10 cellular contexts compared by ENCODE assay signal in the genomic region with DNA sequence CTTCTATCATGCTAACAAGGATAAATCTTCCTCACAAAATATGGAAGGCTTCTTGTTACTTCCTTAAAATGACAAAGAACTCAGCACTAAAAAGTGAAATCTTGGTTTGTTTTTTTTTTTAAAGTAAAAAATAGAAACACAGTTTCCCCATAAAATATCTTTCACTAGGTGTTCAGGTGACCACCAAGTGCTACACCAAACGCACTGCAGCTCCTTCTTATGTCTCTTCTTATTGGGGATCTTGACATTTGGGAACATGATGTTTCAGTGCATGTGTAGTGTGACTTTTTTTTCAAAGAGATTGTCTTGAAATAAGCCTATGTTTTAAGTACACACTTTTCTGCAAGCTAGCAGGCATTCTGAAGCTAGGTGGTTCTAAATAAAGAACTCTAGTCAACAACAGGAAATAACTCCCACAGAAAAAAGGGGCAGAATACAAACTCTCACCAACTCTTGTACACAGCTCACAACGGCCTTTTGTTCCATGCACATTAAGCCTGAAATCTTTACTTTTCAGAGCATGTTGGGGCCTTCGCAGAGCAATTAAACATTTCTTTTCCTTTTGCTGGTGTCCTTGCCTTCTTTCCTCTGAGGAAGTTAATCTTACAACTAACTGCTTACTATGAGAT. TPM values are rescaled to one million over a fixed set of nuclear protein-coding genes. Genes with fewer than 3 reads are reported as not detected.
DNase-seq lines count a peak whose midpoint lies in the region; ATAC-seq and TF ChIP-seq lines count a peak whose summit lies in the region.
"Had no signal": no experiment of that assay in that cellular context is flagged by ENCODE, and none has a peak within 500 bp of the region (broad histone marks: within the 10 kb centered on the region; RNA-seq: fewer than 3 reads in every experiment).

No MANE protein-coding gene starts in this region.

- ATAC-seq in GM18511 (IDR thresholded peaks at IDR 0.05; ENCODE audit: unreplicated experiment) (peak; percentile 92), GM21619 (IDR thresholded peaks at IDR 0.05; ENCODE audit: unreplicated experiment) (peak; percentile 83), naive B cell (ENCODE audit: low read depth in 2 of 2) (peak; percentile 45), HG02623 (IDR thresholded peaks at IDR 0.05; ENCODE audit: unreplicated experiment) (no peak)

- CTCF ChIA-PET in OCI-LY7 (lab: Charles Lee; ENCODE audit: unreplicated experiment), result interaction anchor here (0.6 to 1.4 kb wide), 2 partner anchors 13 to 199 kb away, joined by 3 read pairs; partner anchors contain the start of gene SERTAD2

- peaks cover 3% of the 10 kb centered on the region for H3K36me3 ChIP-seq in OCI-LY7 (ENCODE audit: insufficient read depth, low read length)
- H3K36me3 ChIP-seq in adrenal gland (replicated peaks in 1 of 2), result no peaks in the 10 kb centered on the region

- H3K27ac Mint-ChIP-seq in naive B cell, result peak overlapping the region in 5 of 6 donors; percentile 44 to 97 (median 93)

- peaks cover 77% of the 10 kb centered on the region for H3K4me1 ChIP-seq in OCI-LY7 (ENCODE audit: insufficient read depth, low read length, poor library complexity, severe bottlenecking)
- H3K4me1 ChIP-seq in adrenal gland (replicated peaks in 1 of 2), result peaks cover 0 to 7% of the 10 kb centered on the region in 2 donors

- H2AFZ ChIP-seq in OCI-LY7 (ENCODE audit: low read length), result peak overlapping the region; percentile 38; the same call in 1 of the 2 replicates

- H3K27ac ChIP-seq in OCI-LY7 (ENCODE audit: low read depth, low read length, poor library complexity, severe bottlenecking) (peak overlapping the region; percentile 95), adrenal gland (peak overlapping the region in 1 of 5 donors; percentile 13)

- TF ChIP-seq POLR2A in adrenal gland (IDR thresholded peaks at IDR 0.05), result no peak

- POLR2A ChIA-PET in OCI-LY7 (lab: Charles Lee), result interaction anchor here (0.7 to 8.3 kb wide), 9 partner anchors 9 to 271 kb away, joined by 3 to 146 read pairs (median 6); partner anchors contain the start of genes AFTPH and SERTAD2

- 64 to 74% (median 68%) methylated on average over 3 of the region's 3 CpGs for WGBS in adrenal gland, 4 donors

- no peak for TF ChIP-seq CTCF in OCI-LY7 (conservative IDR thresholded peaks at IDR 0.05; ENCODE audit: low read length)
- TF ChIP-seq CTCF in adrenal gland (IDR thresholded peaks at IDR 0.05), result no peak

- no peaks in the 10 kb centered on the region for H3K9me2 ChIP-seq in OCI-LY7 (ENCODE audit: insufficient read depth, low read length)

- no peaks in the 10 kb centered on the region for H3K9me3 Mint-ChIP-seq in naive B cell

- H3K4me2 ChIP-seq in OCI-LY7 (ENCODE audit: low read length), result peak overlapping the region; percentile 80

- H3K79me2 ChIP-seq in OCI-LY7 (ENCODE audit: insufficient read depth, low read depth, low read length), result peaks cover 56% of the 10 kb centered on the region; the same call in 1 of the 2 replicates

- H3K4me3 ChIP-seq in OCI-LY7 (ENCODE audit: low read depth, low read length, poor library complexity, severe bottlenecking) (peak overlapping the region; percentile 45), adrenal gland (no peak overlapping the region)
- H3K4me3 ChIP-seq: coronary artery had no signal

- BruUV-seq in OCI-LY7 (replicated peaks; lab: Mats Ljungman, UMichigan), result no TSS peak

- peak overlapping the region; percentile 23 to 81 (median 66) for H3K4me3 Mint-ChIP-seq in naive B cell

- H3K36me3 Mint-ChIP-seq in naive B cell, result peaks cover 0 to 5% of the 10 kb centered on the region in 2 donors

- H3K9me3 ChIP-seq in OCI-LY7 (ENCODE audit: low read length) (no peaks in the 10 kb centered on the region), adrenal gland (replicated peaks in 1 of 3) (no peaks in the 10 kb centered on the region)

- no peaks in the 10 kb centered on the region for H4K20me1 ChIP-seq in OCI-LY7 (ENCODE audit: insufficient read depth, low read length)

- peaks cover 35 to 37% (median 35%) of the 10 kb centered on the region in 3 donors for H3K4me1 Mint-ChIP-seq in naive B cell

- intact Hi-C loops in OCI-LY7 (cut with micrococcal nuclease; ENCODE audit: unreplicated experiment) (loop anchor here (2.0 kb wide), 1 partner anchor 60 kb away; no protein-coding TSS in a partner anchor), adrenal gland (cut with DNase I) (no loop called here)

- no peaks in the 10 kb centered on the region for H3K27me3 Mint-ChIP-seq in naive B cell

- H3K27me3 ChIP-seq in adrenal gland, result no peaks in the 10 kb centered on the region

- DNase-seq in OCI-LY7 (ENCODE audit: low spot score) (peak; percentile 79), naive B cell (no peak), DMS 273 treated with DMSO at 0.1 percent for 48 hours (lab: John Stamatoyannopoulos, UW) (no peak), inferior parietal cortex (ENCODE audit: extremely low spot score) (no peak), adrenal gland (no peak)
- DNase-seq: stimulated activated naive CD4-positive, alpha-beta T cell treated with Interleukin-2 at 50 U/mL for 16 hours had no signal

RNA-seq across cellular contexts. Expression of gene SERTAD2, which starts 13.2 kb away (rescaled TPM):
- 10.7 and 11.5 TPM in 2 replicates for total RNA-seq in OCI-LY7 (2014; rRNA removed; shearing (Covaris generic))
- 53.2 and 54.5 TPM in 2 replicates for total RNA-seq in OCI-LY7 (2022)
- 10 to 100 TPM in 5 of 6 donors, 1 to 10 TPM in 1; 7.9 to 21.8 (median 13.2) TPM for polyA plus RNA-seq in naive B cell (ENCODE audit: low read depth in 6 of 6)
- 10 to 100 TPM in 6 of 8 donors, 1 to 10 TPM in 2; 6.5 to 15.8 (median 13.0) TPM for total RNA-seq in adrenal gland
- 10 to 100 TPM in 1 of 3 donors, 1 to 10 TPM in 2; 5.1 to 18.3 (median 9.5) TPM for polyA plus RNA-seq in adrenal gland
